Comparison of ENCODE assay signal across 18 cellular contexts in the genomic region with DNA sequence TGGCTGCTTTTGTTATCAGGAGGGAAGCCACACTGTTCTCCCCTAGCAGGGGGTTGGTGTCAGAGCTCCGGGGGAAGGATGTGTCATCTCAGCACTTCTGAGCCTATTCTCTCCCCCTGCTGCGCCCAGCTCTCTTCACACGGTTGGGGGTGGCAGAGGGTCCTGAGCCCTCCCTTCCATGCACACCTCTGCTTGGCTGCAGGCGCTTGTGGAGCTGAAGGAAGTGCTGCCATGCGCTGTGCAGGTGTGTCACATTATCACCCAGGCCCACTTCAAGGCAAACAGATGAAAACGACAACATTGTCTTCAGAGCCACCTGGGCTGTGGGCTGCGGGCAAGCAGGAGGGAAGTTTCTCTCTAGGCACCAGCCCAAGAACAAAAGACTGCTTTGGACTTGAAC.
DNase-seq lines count a peak whose midpoint lies in the region.
"Had no signal": no experiment of that assay in that cellular context is flagged by ENCODE, and none has a peak within 500 bp of the region (broad histone marks: within the 10 kb centered on the region; RNA-seq: fewer than 3 reads in every experiment).

No MANE protein-coding gene starts in this region.

- H3K9me3 ChIP-seq in BLaER1 treated with 17β-estradiol and CSF1 and Interleukin-3, amounts not matched to agents 10 nM and 100 nM (replicated peaks in 1 of 11), result peaks cover 15 to 18% (median 17%) of the 10 kb centered on the region in 11 experiments
- H3K9me3 ChIP-seq in iPS-15b (ENCODE audit: control insufficient read depth, insufficient read depth, low read length), result peaks cover 8% of the 10 kb centered on the region

- H3K4me3 ChIP-seq in BLaER1 treated with 17β-estradiol and CSF1 and Interleukin-3, amounts not matched to agents 10 nM and 100 nM, result no peak overlapping the region
- H3K4me3 ChIP-seq in iPS-15b (ENCODE audit: low read depth, low read length), result peak overlapping the region; percentile 13
- H3K4me3 ChIP-seq: PC-9 had no signal

- DNase-seq in HT1080 (ENCODE audit: low read depth), result peak; percentile 32
- peak; percentile 85 for DNase-seq in NCI-H345 treated with DMSO at 0.1 percent for 48 hours (lab: John Stamatoyannopoulos, UW; ENCODE audit: unreplicated experiment)
- DNase-seq in NAMALWA (ENCODE audit: low spot score), result no peak
- DNase-seq in activated gamma-delta T cell treated with Interleukin-2 at 50 U/mL for 16 hours, result no peak
- no peak for DNase-seq in T-helper 2 cell
- DNase-seq in stimulated activated CD4-positive, alpha-beta T cell treated with anti-CD3 and anti-CD28 coated beads, Interleukin-15, amount 100 ng/mL, for 24 hours, result no peak
- DNase-seq: AML-193; Calu3; CD4-positive, alpha-beta T cell; NCI-H1436 treated with DMSO at 0.1 percent for 48 hours; NCI-H2081; NCI-H2227 treated with DMSO at 0.1 percent for 48 hours; NCI-H526 treated with DMSO at 0.1 percent for 48 hours; PC-9; Right ventricle myocardium superior had no signal

- no peak overlapping the region for H3K9ac ChIP-seq in BLaER1 treated with 17β-estradiol and CSF1 and Interleukin-3, amounts not matched to agents 10 nM and 100 nM
- H3K9ac ChIP-seq in iPS-15b (ENCODE audit: low read depth, low read length), result no peak overlapping the region

- H3K27me3 ChIP-seq in BLaER1 treated with 17β-estradiol and CSF1 and Interleukin-3, amounts not matched to agents 10 nM and 100 nM, result peaks cover 7 to 54% (median 22%) of the 10 kb centered on the region in 11 experiments; a peak in 19 of 22 replicates
- peaks cover 51% of the 10 kb centered on the region for H3K27me3 ChIP-seq in iPS-15b (ENCODE audit: control insufficient read depth, insufficient read depth, low read length)

- no peaks in the 10 kb centered on the region for H3K36me3 ChIP-seq in BLaER1 treated with 17β-estradiol and CSF1 and Interleukin-3, amounts not matched to agents 10 nM and 100 nM
- H3K36me3 ChIP-seq in iPS-15b (ENCODE audit: control insufficient read depth, insufficient read depth, low read length), result no peaks in the 10 kb centered on the region

- peak overlapping the region in 1 of 11 experiments; percentile 26; a peak in 1 of 22 replicates for H3K27ac ChIP-seq in BLaER1 treated with 17β-estradiol and CSF1 and Interleukin-3, amounts not matched to agents 10 nM and 100 nM
- H3K27ac ChIP-seq: HL-60, PC-9 had no signal

- H4K20me1 ChIP-seq in BLaER1 treated with 17β-estradiol and CSF1 and Interleukin-3, amounts not matched to agents 10 nM and 100 nM, result peaks cover 0 to 5% (median 0%) of the 10 kb centered on the region in 11 experiments; a peak in 1 of 22 replicates

- peaks cover 29 to 90% (median 81%) of the 10 kb centered on the region in 10 experiments for H3K4me1 ChIP-seq in BLaER1 treated with 17β-estradiol and CSF1 and Interleukin-3, amounts not matched to agents 10 nM and 100 nM
- H3K4me1 ChIP-seq in iPS-15b (ENCODE audit: control insufficient read depth, insufficient read depth, low read length), result no peaks in the 10 kb centered on the region

- H3K4me2 ChIP-seq in BLaER1 treated with 17β-estradiol and CSF1 and Interleukin-3, amounts not matched to agents 10 nM and 100 nM, result peak overlapping the region in 9 of 11 experiments; percentile 36 to 95 (median 73); a peak in 18 of 22 replicates
- H3K4me2 ChIP-seq: PC-9 had no signal

Comparison
In these comparisons a context has a peak if more than half of its experiments do, and no peak if none do; other contexts are left out.
1. DNase-seq: peak in HT1080 (single experiment) and NCI-H345 treated with DMSO at 0.1 percent for 48 hours (single experiment); none in NAMALWA (single experiment), activated gamma-delta T cell treated with Interleukin-2 at 50 U/mL for 16 hours (single experiment), T-helper 2 cell (0 of 5) and stimulated activated CD4-positive, alpha-beta T cell treated with anti-CD3 and anti-CD28 coated beads, Interleukin-15, amount 100 ng/mL, for 24 hours (single experiment).